In the genomic region with DNA sequence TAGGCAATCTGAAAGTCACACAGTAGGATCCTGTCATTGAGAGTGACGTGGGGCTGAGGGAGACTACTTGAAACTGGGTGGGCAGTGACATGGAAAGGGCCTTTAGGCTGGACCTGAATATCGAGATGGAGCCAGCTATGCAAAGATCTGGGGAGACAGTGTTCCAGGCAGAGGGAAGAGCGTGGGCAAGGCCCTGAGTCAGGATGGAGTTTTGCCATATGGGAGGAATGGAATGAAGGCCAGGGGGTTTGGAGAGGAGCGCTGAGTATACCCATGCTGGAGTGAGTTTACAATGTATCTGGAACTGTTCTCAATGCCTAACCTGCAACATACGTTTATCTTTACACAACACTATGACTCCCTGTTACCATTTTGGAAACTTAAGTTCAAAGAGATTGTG, we compare ENCODE assay signal across 23 cellular contexts. TPM values are rescaled to one million over a fixed set of nuclear protein-coding genes. Genes with fewer than 3 reads are reported as not detected.
A peak's percentile ranks its signal among the peaks of the same experiment; 100 is the strongest.
DNase-seq lines count a peak whose midpoint lies in the region; ATAC-seq and TF ChIP-seq lines count a peak whose summit lies in the region.
"Had no signal": no experiment of that assay in that cellular context is flagged by ENCODE, and none has a peak within 500 bp of the region (broad histone marks: within the 10 kb centered on the region; RNA-seq: fewer than 3 reads in every experiment).

No MANE protein-coding gene starts in this region.

- peak overlapping the region; percentile 34 for H4K91ac ChIP-seq in mesenchymal stem cell (ENCODE audit: low read length)

- H2BK5ac ChIP-seq in mesenchymal stem cell (ENCODE audit: low read depth, low read length, poor library complexity, severe bottlenecking): no peak overlapping the region

- TF ChIP-seq POLR2A in breast epithelium (IDR thresholded peaks at IDR 0.05): no peak

- BruUV-seq in mammary epithelial cell (replicated peaks; lab: Mats Ljungman, UMichigan): no TSS peak

- intact Hi-C loops in breast epithelium (cut with DNase I; ENCODE audit: low total_unique reads) (no loop called here), mammary epithelial cell (cut with micrococcal nuclease) (no loop called here)

- H3K4me1 ChIP-seq in breast epithelium (peaks cover 0 to 5% of the 10 kb centered on the region in 2 donors), mammary epithelial cell (ENCODE audit: insufficient read depth, low read length) (peaks cover 37% of the 10 kb centered on the region), mesenchymal stem cell (ENCODE audit: control insufficient read depth, insufficient read depth, low read depth, low read length) (peaks cover 8% of the 10 kb centered on the region)
- H3K4me1 ChIP-seq: thyroid gland, vagina had no signal

- H3K9ac ChIP-seq in mammary epithelial cell (ENCODE audit: insufficient read depth, low read length): no peak overlapping the region
- peak overlapping the region; percentile 82 for H3K9ac ChIP-seq in mesenchymal stem cell (ENCODE audit: low read length)
- H3K9ac ChIP-seq: BLaER1 treated with 17β-estradiol and CSF1 and Interleukin-3, amounts not matched to agents 10 nM and 100 nM; KMS-11 had no signal

- H2BK120ac ChIP-seq in mesenchymal stem cell (ENCODE audit: low read depth, low read length): no peak overlapping the region

- H3K4me3 ChIP-seq in breast epithelium: no peak overlapping the region
- no peak overlapping the region for H3K4me3 ChIP-seq in mammary epithelial cell (replicated peaks in 1 of 3; ENCODE audit: insufficient read depth in 1 of 3, low read depth in 2 of 3, low read length in 3 of 3)
- peak overlapping the region in 1 of 2 experiments; percentile 16 for H3K4me3 ChIP-seq in mesenchymal stem cell (ENCODE audit: insufficient read depth in 1 of 2, low read depth in 1 of 2, low read length in 2 of 2)
- H3K4me3 ChIP-seq: A549; BLaER1 treated with 17β-estradiol and CSF1 and Interleukin-3, amounts not matched to agents 10 nM and 100 nM; thyroid gland; vagina had no signal

- CTCF ChIA-PET in mammary epithelial cell (lab: Charles Lee; ENCODE audit: low non-redundant PET): no interaction called here

- H2BK12ac ChIP-seq in mesenchymal stem cell (ENCODE audit: low read length in 2 of 2): peak overlapping the region; percentile 51 to 85

- in situ Hi-C loops in mammary epithelial cell (cut with MboI; ENCODE audit: low sequenced_read_pairs in 2 of 2): no loop called here

- WGBS in mammary epithelial cell (ENCODE audit: low coverage, missing lambda C conversion rate): 57% methylated on average over 5 of the region's 5 CpGs
- 93% methylated on average over 5 of the region's 5 CpGs for WGBS in mesenchymal stem cell

- peak overlapping the region in 1 of 2 experiments; percentile 24 for H3K4ac ChIP-seq in mesenchymal stem cell (ENCODE audit: low read depth in 1 of 2, low read length in 2 of 2)

- dilution Hi-C loops in mammary epithelial cell (cut with HindIII; ENCODE audit: low sequenced_read_pairs): no loop called here

- H4K20me1 ChIP-seq in mammary epithelial cell (ENCODE audit: insufficient read depth, low read length): no peaks in the 10 kb centered on the region

- H2AK5ac ChIP-seq in mesenchymal stem cell (ENCODE audit: low read length, severe bottlenecking): no peak overlapping the region

- H3K9me3 ChIP-seq in breast epithelium (no peaks in the 10 kb centered on the region), mammary epithelial cell (replicated peaks; ENCODE audit: insufficient read depth, low read length) (no peaks in the 10 kb centered on the region), mesenchymal stem cell (ENCODE audit: control insufficient read depth, low read length) (no peaks in the 10 kb centered on the region)
- H3K9me3 ChIP-seq: A549; BLaER1 treated with 17β-estradiol and CSF1 and Interleukin-3, amounts not matched to agents 10 nM and 100 nM; neutrophil; thyroid gland; vagina had no signal

- peaks cover 22% of the 10 kb centered on the region for H3K79me1 ChIP-seq in mesenchymal stem cell (replicated peaks; ENCODE audit: low read length, poor library complexity, severe bottlenecking)

- H3K23ac ChIP-seq in mesenchymal stem cell (ENCODE audit: low read length in 2 of 2): no peak overlapping the region

- no peak overlapping the region for H3K14ac ChIP-seq in mesenchymal stem cell (ENCODE audit: low read length in 2 of 2)

- H3K4me2 ChIP-seq in mammary epithelial cell (ENCODE audit: insufficient read depth, low read depth, low read length) (no peak overlapping the region), mesenchymal stem cell (ENCODE audit: low read length, poor library complexity, severe bottlenecking) (no peak overlapping the region)
- H3K4me2 ChIP-seq: A549, KMS-11 had no signal

- H3K36me3 ChIP-seq in breast epithelium (no peaks in the 10 kb centered on the region), mammary epithelial cell (ENCODE audit: insufficient read depth, low read length) (no peaks in the 10 kb centered on the region), mesenchymal stem cell (ENCODE audit: control insufficient read depth in 1 of 2, insufficient read depth in 2 of 2, low read depth in 1 of 2, low read length in 2 of 2) (peaks cover 0 to 16% of the 10 kb centered on the region in 2 experiments)
- H3K36me3 ChIP-seq: thyroid gland, vagina had no signal

- TF ChIP-seq CTCF in breast epithelium (IDR thresholded peaks at IDR 0.05) (no peak), mammary epithelial cell (conservative IDR thresholded peaks at IDR 0.05 in 1 of 2, IDR thresholded peaks at IDR 0.05 in 1 of 2; ENCODE audit: extremely low read depth in 1 of 2, insufficient read depth in 1 of 2, low read depth in 1 of 2, low read length in 2 of 2) (no peak)

- ATAC-seq in GM21423 (IDR thresholded peaks at IDR 0.05; ENCODE audit: unreplicated experiment): no peak
- ATAC-seq: activated CD4-positive, alpha-beta T cell treated with anti-CD3 and anti-CD28 coated beads for 36 hours had no signal

- H3K27me3 ChIP-seq in breast epithelium (no peaks in the 10 kb centered on the region), mammary epithelial cell (ENCODE audit: insufficient read depth, low read length) (no peaks in the 10 kb centered on the region), mesenchymal stem cell (ENCODE audit: control insufficient read depth in 1 of 2, insufficient read depth in 1 of 2, low read length in 2 of 2) (no peaks in the 10 kb centered on the region)
- H3K27me3 ChIP-seq: BLaER1 treated with 17β-estradiol and CSF1 and Interleukin-3, amounts not matched to agents 10 nM and 100 nM; neutrophil; thyroid gland; vagina had no signal

- H2AFZ ChIP-seq in mammary epithelial cell (ENCODE audit: low read depth, low read length) (no peak overlapping the region), mesenchymal stem cell (ENCODE audit: low read depth, low read length) (no peak overlapping the region)

- no peak overlapping the region for H2BK15ac ChIP-seq in mesenchymal stem cell (ENCODE audit: low read depth, poor library complexity, severe bottlenecking)

- DNase-seq in breast epithelium (ENCODE audit: low spot score in 2 of 2) (no peak), mammary epithelial cell (no peak), amniotic epithelial cell (ENCODE audit: low read depth) (peak; percentile 59), mesenchymal stem cell (no peak), NCI-H187 treated with DMSO at 0.1 percent for 48 hours (lab: John Stamatoyannopoulos, UW) (no peak), AG08395 (ENCODE audit: low spot score) (no peak)
- no peak for DNase-seq in stimulated activated CD8-positive, alpha-beta memory T cell treated with anti-CD3 and anti-CD28 coated beads, Interleukin-4, amount 100 ng/mL, for 48 hours
- DNase-seq: activated CD4-positive, alpha-beta T cell treated with anti-CD3 and anti-CD28 coated beads for 36 hours; activated gamma-delta T cell; DND-41; effector CD8-positive, alpha-beta T cell; erythroblast; NCI-H1436 treated with DMSO at 0.1 percent for 48 hours; NCI-H446; OCI-M1; thyroid gland had no signal

- no peak overlapping the region for H4K8ac ChIP-seq in mesenchymal stem cell (ENCODE audit: low read length)

- H3K27ac ChIP-seq in breast epithelium (peak overlapping the region; percentile 87 to 94), mammary epithelial cell (ENCODE audit: insufficient read depth, low read depth, low read length) (no peak overlapping the region), mesenchymal stem cell (ENCODE audit: low read length, poor library complexity, severe bottlenecking) (no peak overlapping the region)
- H3K27ac ChIP-seq: BLaER1 treated with 17β-estradiol and CSF1 and Interleukin-3, amounts not matched to agents 10 nM and 100 nM; KMS-11; thyroid gland; vagina had no signal

- peak overlapping the region; percentile 40 to 58 for H3K18ac ChIP-seq in mesenchymal stem cell (ENCODE audit: low read depth in 1 of 2, low read length in 2 of 2)

- H3K79me2 ChIP-seq in mammary epithelial cell (ENCODE audit: insufficient read depth, low read length): no peaks in the 10 kb centered on the region

RNA-seq across cellular contexts. Expression of a gene that starts 33.6 kb away (rescaled TPM):
- total RNA-seq in breast epithelium (1 to 10 TPM in 2 of 3 donors, not detected in 1; 1.3 to 9.1 TPM), mammary epithelial cell (1 to 10 TPM; 2.0 to 8.7 TPM)
- 13.1 TPM for polyA plus RNA-seq in mammary epithelial cell
- 7.4 TPM for polyA minus RNA-seq in mammary epithelial cell
- polyA plus RNA-seq in mesenchymal stem cell (2013, experiment 1 of 2): 10.6 TPM
- 10.6 TPM for polyA plus RNA-seq in mesenchymal stem cell (2013, experiment 2 of 2)
- total RNA-seq: activated CD4-positive, alpha-beta T cell treated with anti-CD3 and anti-CD28 coated beads for 36 hours; T-helper 2 cell treated with Interferon-gamma antibody and Interleukin-4, amounts not matched to agents 100 ng/mL and 5 ng/mL, for 36 hours; thyroid gland had no signal

Comparison
In these comparisons a context has a peak if more than half of its experiments do, and no peak if none do; other contexts are left out.
1. H3K27ac ChIP-seq: peak in breast epithelium (2 of 2); none in mammary epithelial cell (single experiment) and mesenchymal stem cell (single experiment).